1 cellular context compared by ENCODE assay signal in genomic region chr6:49522710-49523593, GRCh38.
TF ChIP-seq lines count a peak whose summit lies in the region.

No MANE protein-coding gene starts in this region.

TF ChIP-seq in HepG2, 621 proteins besides CTCF, POLR2A, EP300 and RAD21 (continued from another document and continues in another):
- TF ChIP-seq AKNA (CRISPR knock-in tag; IDR thresholded peaks at IDR 0.05; ENCODE audit: borderline replicate concordance), result no peak
- peak; percentile 49; the same call in 1 of the 2 replicates for TF ChIP-seq POLR2G (IDR thresholded peaks at IDR 0.05; ENCODE audit: low read depth, low read length)
- TF ChIP-seq ZNF891 (CRISPR knock-in tag; IDR thresholded peaks at IDR 0.05), result no peak
- TF ChIP-seq ZNF773 (CRISPR knock-in tag; IDR thresholded peaks at IDR 0.05; ENCODE audit: borderline replicate concordance), result no peak
- no peak for TF ChIP-seq SRSF4 (IDR thresholded peaks at IDR 0.05; ENCODE audit: low read depth, low read length, poor library complexity, severe bottlenecking)
- TF ChIP-seq ZNF619 (CRISPR knock-in tag; IDR thresholded peaks at IDR 0.05), result no peak
- TF ChIP-seq ZNF18 (CRISPR knock-in tag; IDR thresholded peaks at IDR 0.05; ENCODE audit: insufficient replicate concordance), result no peak
- TF ChIP-seq ATF5 (CRISPR knock-in tag; IDR thresholded peaks at IDR 0.05; ENCODE audit: low read depth), result no peak
- TF ChIP-seq ZNF136 (CRISPR knock-in tag; IDR thresholded peaks at IDR 0.05; ENCODE audit: low read depth), result no peak
- no peak; the same call in 1 of the 2 replicates for TF ChIP-seq KAT7 (CRISPR knock-in tag; IDR thresholded peaks at IDR 0.05; ENCODE audit: borderline replicate concordance)
- TF ChIP-seq ZBTB1 (CRISPR knock-in tag; IDR thresholded peaks at IDR 0.05; ENCODE audit: borderline replicate concordance), result no peak
- peak; percentile 53; the same call in 1 of the 2 replicates for TF ChIP-seq ZNF816 (CRISPR knock-in tag; IDR thresholded peaks at IDR 0.05; ENCODE audit: borderline replicate concordance)
- peak; percentile 100 for TF ChIP-seq ZNF770 (CRISPR knock-in tag; IDR thresholded peaks at IDR 0.05)
- peak; percentile 82 for TF ChIP-seq KDM1A (CRISPR knock-in tag; IDR thresholded peaks at IDR 0.05)
- TF ChIP-seq ZBTB33 (CRISPR knock-in tag; IDR thresholded peaks at IDR 0.05), result 0 out of 2 replicates have a peak, but pooled peaks have one; percentile 47
- TF ChIP-seq ZNF570 (CRISPR knock-in tag; IDR thresholded peaks at IDR 0.05; ENCODE audit: borderline replicate concordance), result no peak
- peak; percentile 98 for TF ChIP-seq ASH2L (IDR thresholded peaks at IDR 0.05; ENCODE audit: insufficient read length, low read depth, low read length)
- TF ChIP-seq ZNF749 (CRISPR knock-in tag; IDR thresholded peaks at IDR 0.05; ENCODE audit: borderline replicate concordance), result peak; percentile 86; the same call in 1 of the 2 replicates
- no peak for TF ChIP-seq RNF219 (CRISPR knock-in tag; IDR thresholded peaks at IDR 0.05)
- peak; percentile 94 for TF ChIP-seq U2AF1 (optimal IDR thresholded peaks at IDR 0.05; ENCODE audit: low read depth, low read length)
- TF ChIP-seq ZNF44 (CRISPR knock-in tag; IDR thresholded peaks at IDR 0.05), result no peak
- TF ChIP-seq ZMAT3 (CRISPR knock-in tag; conservative IDR thresholded peaks at IDR 0.05), result peak; percentile 70; the same call in 1 of the 2 replicates
- no peak for TF ChIP-seq NFAT5 (CRISPR knock-in tag; IDR thresholded peaks at IDR 0.05)
- peak; percentile 100 for TF ChIP-seq ARID3A (IDR thresholded peaks at IDR 0.05; ENCODE audit: low read depth, low read length)
- TF ChIP-seq ATF3 (CRISPR knock-in tag; IDR thresholded peaks at IDR 0.05), result peak; percentile 25; the same call in 1 of the 2 replicates
- TF ChIP-seq GMEB2 (CRISPR knock-in tag; IDR thresholded peaks at IDR 0.05; ENCODE audit: low read depth), result no peak
- no peak for TF ChIP-seq ARID2 (CRISPR knock-in tag; IDR thresholded peaks at IDR 0.05; ENCODE audit: borderline replicate concordance)
